4 cellular contexts compared by ENCODE assay signal in genomic region chr19:18592732-18593131, GRCh38. TPM values are rescaled to one million over a fixed set of nuclear protein-coding genes. Genes with fewer than 3 reads are reported as not detected.
"Had no signal": no experiment of that assay in that cellular context is flagged by ENCODE, and none has a peak within 500 bp of the region (broad histone marks: within the 10 kb centered on the region; RNA-seq: fewer than 3 reads in every experiment).

No MANE protein-coding gene starts in this region.

RNA-seq across cellular contexts. Expression of gene CRLF1, which starts 13.9 kb away (rescaled TPM):
- total RNA-seq: activated B cell treated with CpG ODN at 0.5 μM for 24 hours; activated CD4-positive, alpha-beta memory T cell treated with anti-CD3 and anti-CD28 coated beads for 36 hours; T-helper 1 cell treated with Interleukin-12 subunit alpha and Interleukin-12 subunit beta and Interleukin-4 antibody, amounts not matched to agents 30 ng/mL and 1 ng/mL, for 36 hours had no signal

RNA-seq across cellular contexts. Expression of gene TMEM59L, which starts 19.9 kb away (rescaled TPM):
- total RNA-seq: activated B cell treated with CpG ODN at 0.5 μM for 24 hours, SJCRH30 had no signal
